8 cellular contexts compared by ENCODE assay signal in genomic region chr4:85474818-85475630, GRCh38. TPM values are rescaled to one million over a fixed set of nuclear protein-coding genes. Genes with fewer than 3 reads are reported as not detected.
A peak's percentile ranks its signal among the peaks of the same experiment; 100 is the strongest.
DNase-seq lines count a peak whose midpoint lies in the region; ATAC-seq, FAIRE-seq and TF ChIP-seq lines count a peak whose summit lies in the region.

TSS of gene ARHGAP24 (plus strand) at chr4:85475150.

- H3K27me3 Mint-ChIP-seq in astrocyte (ENCODE audit: low read depth, unreplicated experiment): peaks cover 2% of the 10 kb centered on the region
- H3K27me3 Mint-ChIP-seq in activated T-helper 2 cell treated with anti-CD3 and anti-CD28 coated beads, Interferon-gamma antibody, Interleukin-2, Interleukin-4, amounts not matched to agents 10 μg/mL and 5 μg/mL and 100 μg/mL, durations not matched to agents 14 hours and 24 hours and 36 hours (ENCODE audit: low read depth): peaks cover 29% of the 10 kb centered on the region

- no peaks in the 10 kb centered on the region for H3K9me3 Mint-ChIP-seq in astrocyte (ENCODE audit: unreplicated experiment)
- H3K9me3 Mint-ChIP-seq in activated T-helper 2 cell treated with anti-CD3 and anti-CD28 coated beads, Interferon-gamma antibody, Interleukin-2, Interleukin-4, amounts not matched to agents 10 μg/mL and 5 μg/mL and 100 μg/mL, durations not matched to agents 14 hours and 24 hours and 36 hours: no peaks in the 10 kb centered on the region

- peak within 1 kb of the TSS; percentile 90 for H3K4me2 ChIP-seq in astrocyte (ENCODE audit: low read length)

- intact Hi-C loops in right cardiac atrium (cut with DNase I): loop anchor here in 2 of 4 donors (5.0 to 10.0 kb wide), 2 partner anchors 270 to 272 kb away; no protein-coding TSS in a partner anchor
- intact Hi-C loops in posterior vena cava (cut with DNase I): no loop called here
- intact Hi-C loops in activated T-helper 2 cell treated with anti-CD3 and anti-CD28 coated beads, Interferon-gamma antibody, Interleukin-2, Interleukin-4, amounts not matched to agents 10 μg/mL and 5 μg/mL and 100 μg/mL, durations not matched to agents 14 hours and 24 hours and 36 hours (cut with micrococcal nuclease): no loop called here

- peak; percentile 49 for FAIRE-seq in astrocyte (lab: Jason Lieb, UNC)

- no peak for TF ChIP-seq CTCF in astrocyte (IDR thresholded peaks at IDR 0.05; ENCODE audit: insufficient read depth, low read depth, low read length)

- H3K27me3 ChIP-seq in astrocyte (ENCODE audit: insufficient read depth, low read length) (no peaks in the 10 kb centered on the region), right cardiac atrium (ENCODE audit: control insufficient read depth, insufficient read depth) (no peaks in the 10 kb centered on the region)

- no peaks in the 10 kb centered on the region for H3K36me3 ChIP-seq in astrocyte (ENCODE audit: insufficient read depth, low read length)

- H3K4me3 Mint-ChIP-seq in astrocyte (ENCODE audit: unreplicated experiment): peak within 1 kb of the TSS; percentile 88
- no peak within 1 kb of the TSS for H3K4me3 Mint-ChIP-seq in activated T-helper 2 cell treated with anti-CD3 and anti-CD28 coated beads, Interferon-gamma antibody, Interleukin-2, Interleukin-4, amounts not matched to agents 10 μg/mL and 5 μg/mL and 100 μg/mL, durations not matched to agents 14 hours and 24 hours and 36 hours (ENCODE audit: low read depth)

- H3K9ac ChIP-seq in astrocyte (ENCODE audit: low read length): peak within 1 kb of the TSS; percentile 67

- no peak within 1 kb of the TSS for H3K27ac Mint-ChIP-seq in astrocyte (ENCODE audit: unreplicated experiment)
- H3K27ac Mint-ChIP-seq in activated T-helper 2 cell treated with anti-CD3 and anti-CD28 coated beads, Interferon-gamma antibody, Interleukin-2, Interleukin-4, amounts not matched to agents 10 μg/mL and 5 μg/mL and 100 μg/mL, durations not matched to agents 14 hours and 24 hours and 36 hours: no peak within 1 kb of the TSS

- H3K27ac ChIP-seq in astrocyte (ENCODE audit: low read depth, low read length) (peak within 1 kb of the TSS; percentile 65), right cardiac atrium (ENCODE audit: low read length) (peak within 1 kb of the TSS; percentile 85)

- H3K79me2 ChIP-seq in astrocyte (ENCODE audit: insufficient read depth, low read length): no peaks in the 10 kb centered on the region

- WGBS in right cardiac atrium: 1% methylated on average over 41 of the region's 41 CpGs

- H3K9me3 ChIP-seq in astrocyte (ENCODE audit: insufficient read depth, low read depth, low read length): no peaks in the 10 kb centered on the region
- H3K9me3 ChIP-seq in right cardiac atrium (ENCODE audit: control insufficient read depth, low read length): no peaks in the 10 kb centered on the region

- ATAC-seq in GM19468 (IDR thresholded peaks at IDR 0.05; ENCODE audit: extremely low read depth, unreplicated experiment) (peak; percentile 83), HG03521 (IDR thresholded peaks at IDR 0.05; ENCODE audit: unreplicated experiment) (peak; percentile 94), right cardiac atrium (peak; percentile 98 to 99)

- H3K36me3 Mint-ChIP-seq in astrocyte (ENCODE audit: low read depth, unreplicated experiment): no peaks in the 10 kb centered on the region
- no peaks in the 10 kb centered on the region for H3K36me3 Mint-ChIP-seq in activated T-helper 2 cell treated with anti-CD3 and anti-CD28 coated beads, Interferon-gamma antibody, Interleukin-2, Interleukin-4, amounts not matched to agents 10 μg/mL and 5 μg/mL and 100 μg/mL, durations not matched to agents 14 hours and 24 hours and 36 hours (ENCODE audit: low read depth)

- peak within 1 kb of the TSS; percentile 75 for H2AFZ ChIP-seq in astrocyte (ENCODE audit: low read depth, low read length)

- H4K20me1 ChIP-seq in astrocyte (ENCODE audit: insufficient read depth, low read length): no peaks in the 10 kb centered on the region

- H3K4me3 ChIP-seq in astrocyte (ENCODE audit: insufficient read depth, low read depth, low read length) (peak within 1 kb of the TSS; percentile 75), right cardiac atrium (ENCODE audit: low read length) (peak within 1 kb of the TSS; percentile 89)

- DNase-seq in DMS79 treated with DMSO at 0.1 percent for 48 hours (lab: John Stamatoyannopoulos, UW) (peak; percentile 93), NCI-H82 treated with DMSO at 0.1 percent for 48 hours (lab: John Stamatoyannopoulos, UW; ENCODE audit: unreplicated experiment) (peak; percentile 58), astrocyte (ENCODE audit: low read depth) (peak; percentile 96), right cardiac atrium (peak; percentile 88 to 94 (median 91)), posterior vena cava (ENCODE audit: low spot score) (peak; percentile 91)
- no peak for DNase-seq in activated T-helper 2 cell treated with anti-CD3 and anti-CD28 coated beads, Interferon-gamma antibody, Interleukin-2, Interleukin-4, amounts not matched to agents 10 μg/mL and 5 μg/mL and 100 μg/mL, durations not matched to agents 14 hours and 24 hours and 36 hours (ENCODE audit: low spot score)

- H3K4me1 ChIP-seq in astrocyte (ENCODE audit: insufficient read depth, low read length) (no peaks in the 10 kb centered on the region), right cardiac atrium (ENCODE audit: control insufficient read depth, insufficient read depth, low read length) (no peaks in the 10 kb centered on the region)

- H3K4me1 Mint-ChIP-seq in astrocyte (ENCODE audit: low read depth, unreplicated experiment): peaks cover 6% of the 10 kb centered on the region
- H3K4me1 Mint-ChIP-seq in activated T-helper 2 cell treated with anti-CD3 and anti-CD28 coated beads, Interferon-gamma antibody, Interleukin-2, Interleukin-4, amounts not matched to agents 10 μg/mL and 5 μg/mL and 100 μg/mL, durations not matched to agents 14 hours and 24 hours and 36 hours (ENCODE audit: low read depth): peaks cover 3% of the 10 kb centered on the region

RNA-seq across cellular contexts. Expression of gene ARHGAP24, which starts in this region (rescaled TPM):
- total RNA-seq in astrocyte (1.8 and 2.1 TPM in 2 replicates), right cardiac atrium (10 to 100 TPM; 36.5 to 49.3 (median 39.3) TPM), posterior vena cava (10 to 100 TPM; 26.9 to 47.2 TPM)
- 16.7 TPM for polyA plus RNA-seq in right cardiac atrium
- total RNA-seq in activated T-helper 2 cell treated with anti-CD3 and anti-CD28 coated beads, Interferon-gamma antibody, Interleukin-2, Interleukin-4, amounts not matched to agents 10 μg/mL and 5 μg/mL and 100 μg/mL, durations not matched to agents 14 hours and 24 hours and 36 hours: not detected in 2 replicates
